ENCODE assay signal across 8 cellular contexts in the genomic region with DNA sequence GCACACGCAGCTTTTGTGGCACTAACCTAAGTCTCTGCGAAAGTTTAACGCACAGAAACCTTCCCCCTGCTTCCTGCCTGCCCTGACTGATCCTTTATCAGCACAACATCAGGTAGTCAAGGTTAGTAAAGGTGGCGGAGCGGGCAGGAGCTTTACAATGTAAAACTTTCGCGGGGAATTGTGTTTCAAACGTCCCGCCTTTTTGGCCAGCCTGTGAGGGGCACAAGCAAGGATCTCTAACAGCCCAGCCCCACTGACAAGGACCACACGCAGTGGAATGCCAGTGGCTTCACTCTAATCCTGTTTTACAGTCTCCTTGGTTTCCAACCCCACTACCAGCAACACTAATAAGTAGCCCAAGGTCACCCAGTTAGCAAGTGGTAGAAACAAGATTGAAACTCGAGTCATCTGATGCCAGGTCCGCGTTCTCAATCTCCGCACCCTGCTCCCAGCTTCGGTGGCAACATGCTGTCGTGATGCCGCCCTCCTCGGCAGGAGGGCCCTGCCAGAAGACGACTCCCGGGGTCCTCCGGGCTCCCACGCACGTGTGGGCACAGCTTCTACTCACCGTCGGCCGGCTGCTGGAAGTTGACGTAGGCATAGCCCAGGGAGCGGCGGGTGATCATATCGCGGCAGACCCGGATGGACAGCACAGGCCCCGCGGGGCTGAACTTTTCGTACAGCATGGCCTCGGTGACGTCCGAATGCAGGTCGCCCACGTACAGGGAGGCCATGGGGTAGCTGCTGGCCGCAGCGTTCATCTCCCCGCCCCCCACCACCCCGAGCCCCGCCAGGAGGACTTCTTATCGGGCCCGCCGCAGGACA. TPM values are rescaled to one million over a fixed set of nuclear protein-coding genes. Genes with fewer than 3 reads are reported as not detected.
DNase-seq lines count a peak whose midpoint lies in the region; TF ChIP-seq lines count a peak whose summit lies in the region.

No MANE protein-coding gene starts in this region.

- DNase-seq in DMS53 (lab: John Stamatoyannopoulos, UW) (peak; percentile 71), DMS53 treated with DMSO at 0.1 percent for 48 hours (lab: John Stamatoyannopoulos, UW; ENCODE audit: unreplicated experiment) (no peak), NCI-H2029 (lab: John Stamatoyannopoulos, UW) (peak; percentile 84), dermis microvascular lymphatic vessel endothelial cell (ENCODE audit: low read depth in 2 of 2) (peak; percentile 24 to 66), lower leg skin (ENCODE audit: low spot score in 2 of 2) (peak; percentile 48 to 91), OCI-M2 (lab: John Stamatoyannopoulos, UW; ENCODE audit: unreplicated experiment) (no peak)
- peak; percentile 84 for DNase-seq in activated CD4-positive, alpha-beta T cell treated with anti-CD3 and anti-CD28 coated beads, Interleukin-2, amount 10 ng/mL, durations not matched to agents 24 days and 14 days
- DNase-seq in stimulated activated CD4-positive, alpha-beta T cell treated with anti-CD3 and anti-CD28 coated beads, TNF-alpha, amount 100 ng/mL, for 48 hours (ENCODE audit: low read depth in 3 of 3) = peak in 2 of 3 donors; percentile 44 to 50

- no peaks in the 10 kb centered on the region for H3K9me3 Mint-ChIP-seq in activated CD4-positive, alpha-beta T cell treated with anti-CD3 and anti-CD28 coated beads, Interleukin-2, amount 10 ng/mL, durations not matched to agents 24 days and 14 days

- intact Hi-C loops in activated CD4-positive, alpha-beta T cell treated with anti-CD3 and anti-CD28 coated beads, Interleukin-2, amount 10 ng/mL, durations not matched to agents 24 days and 14 days (cut with micrococcal nuclease) = loop anchor here (2.0 to 10.0 kb wide), 3 partner anchors 23 to 703 kb away; a partner anchor contains a TSS
- intact Hi-C loops in lower leg skin (cut with DNase I; ENCODE audit: low total_unique reads) = no loop called here

- TF ChIP-seq POLR2A in lower leg skin (IDR thresholded peaks at IDR 0.05) = no peak

- H3K4me1 Mint-ChIP-seq in activated CD4-positive, alpha-beta T cell treated with anti-CD3 and anti-CD28 coated beads, Interleukin-2, amount 10 ng/mL, durations not matched to agents 24 days and 14 days = peaks cover 41% of the 10 kb centered on the region

- peak overlapping the region; percentile 90 for H3K27ac Mint-ChIP-seq in activated CD4-positive, alpha-beta T cell treated with anti-CD3 and anti-CD28 coated beads, Interleukin-2, amount 10 ng/mL, durations not matched to agents 24 days and 14 days

- H3K27me3 Mint-ChIP-seq in activated CD4-positive, alpha-beta T cell treated with anti-CD3 and anti-CD28 coated beads, Interleukin-2, amount 10 ng/mL, durations not matched to agents 24 days and 14 days = no peaks in the 10 kb centered on the region

- 3 to 4% methylated on average over 31 to 46 of the region's 48 CpGs for WGBS in lower leg skin, 2 donors

- TF ChIP-seq CTCF in lower leg skin (IDR thresholded peaks at IDR 0.05) = no peak

- peak overlapping the region; percentile 93 for H3K4me3 Mint-ChIP-seq in activated CD4-positive, alpha-beta T cell treated with anti-CD3 and anti-CD28 coated beads, Interleukin-2, amount 10 ng/mL, durations not matched to agents 24 days and 14 days

- H3K4me3 ChIP-seq in lower leg skin (ENCODE audit: low read depth, poor library complexity, severe bottlenecking) = peak overlapping the region; percentile 79

- H3K36me3 Mint-ChIP-seq in activated CD4-positive, alpha-beta T cell treated with anti-CD3 and anti-CD28 coated beads, Interleukin-2, amount 10 ng/mL, durations not matched to agents 24 days and 14 days (ENCODE audit: low read depth) = peaks cover 49% of the 10 kb centered on the region

RNA-seq across cellular contexts. Expression of a gene that starts 1.2 kb away (rescaled TPM):
- 337 and 353 TPM in 2 replicates for total RNA-seq in activated CD4-positive, alpha-beta T cell treated with anti-CD3 and anti-CD28 coated beads, Interleukin-2, amount 10 ng/mL, durations not matched to agents 24 days and 14 days
- 138 and 172 TPM in 2 replicates for total RNA-seq in dermis microvascular lymphatic vessel endothelial cell
- 100 to 1,000 TPM in 2 of 4 donors, 10 to 100 TPM in 2; 76.8 to 105 (median 91.0) TPM for total RNA-seq in lower leg skin

Comparison
In these comparisons a context has a peak if more than half of its experiments do, and no peak if none do; other contexts are left out.
1. DNase-seq: peak in DMS53 (single experiment), NCI-H2029 (single experiment), activated CD4-positive, alpha-beta T cell treated with anti-CD3 and anti-CD28 coated beads, Interleukin-2, amount 10 ng/mL, durations not matched to agents 24 days and 14 days (single experiment), dermis microvascular lymphatic vessel endothelial cell (2 of 2), lower leg skin (2 of 2) and stimulated activated CD4-positive, alpha-beta T cell treated with anti-CD3 and anti-CD28 coated beads, TNF-alpha, amount 100 ng/mL, for 48 hours (2 of 3); none in DMS53 treated with DMSO at 0.1 percent for 48 hours (single experiment) and OCI-M2 (single experiment).